ENCODE assay signal across 8 cellular contexts in genomic region chr1:8712413-8713229, GRCh38.
DNase-seq lines count a peak whose midpoint lies in the region; ATAC-seq and TF ChIP-seq lines count a peak whose summit lies in the region.

No MANE protein-coding gene starts in this region.

- H3K4me3 ChIP-seq in NB4 (ENCODE audit: low read depth, low read length): peak overlapping the region; percentile 29
- no peak overlapping the region for H3K4me3 ChIP-seq in SJSA1
- no peak overlapping the region for H3K4me3 ChIP-seq in endodermal cell (ENCODE audit: low read length)

- TF ChIP-seq CTCF in NB4 (IDR thresholded peaks at IDR 0.05; ENCODE audit: low read depth, low read length): no peak
- TF ChIP-seq CTCF in endodermal cell (conservative IDR thresholded peaks at IDR 0.05): no peak

- no peak for TF ChIP-seq POLR2A in NB4 (IDR thresholded peaks at IDR 0.05; ENCODE audit: extremely low read depth, insufficient read length)

- H3K36me3 ChIP-seq in SJSA1 (no peaks in the 10 kb centered on the region), endodermal cell (ENCODE audit: control insufficient read depth, insufficient read depth, low read length) (no peaks in the 10 kb centered on the region)

- peaks cover 41% of the 10 kb centered on the region for H3K4me1 ChIP-seq in SJSA1 (replicated peaks)
- peaks cover 11% of the 10 kb centered on the region for H3K4me1 ChIP-seq in endodermal cell (ENCODE audit: control insufficient read depth, insufficient read depth, low read length)

- peaks cover 11% of the 10 kb centered on the region for H3K36me3 Mint-ChIP-seq in endodermal cell (ENCODE audit: low read depth)
- H3K36me3 Mint-ChIP-seq in naive B cell: peaks cover 9 to 15% of the 10 kb centered on the region in 2 donors

- H3K27me3 ChIP-seq in SJSA1 (replicated peaks): no peaks in the 10 kb centered on the region
- no peaks in the 10 kb centered on the region for H3K27me3 ChIP-seq in endodermal cell (ENCODE audit: control insufficient read depth, insufficient read depth, low read length, poor library complexity, severe bottlenecking)

- no peaks in the 10 kb centered on the region for H3K9me3 ChIP-seq in SJSA1 (replicated peaks)
- H3K9me3 ChIP-seq in endodermal cell (ENCODE audit: control insufficient read depth, low read length): no peaks in the 10 kb centered on the region

- H3K27ac ChIP-seq in SJSA1: peak overlapping the region; percentile 71
- H3K27ac ChIP-seq in endodermal cell (ENCODE audit: low read depth, low read length): peak overlapping the region; percentile 83

- no peaks in the 10 kb centered on the region for H3K9me3 Mint-ChIP-seq in endodermal cell
- H3K9me3 Mint-ChIP-seq in naive B cell: peaks cover 0 to 5% (median 2%) of the 10 kb centered on the region in 7 donors

- WGBS in endodermal cell (ENCODE audit: insufficient coverage in 1 of 2, insufficient read length in 1 of 2), 2 experiments: 6 to 23% methylated on average over 2 to 5 of the region's 5 CpGs

- no peak overlapping the region for H3K4me3 Mint-ChIP-seq in endodermal cell
- H3K4me3 Mint-ChIP-seq in naive B cell: peak overlapping the region; percentile 57 to 86 (median 76)

- ATAC-seq in naive B cell (ENCODE audit: low read depth in 2 of 2) (peak; percentile 93 to 96), GM18502 (IDR thresholded peaks at IDR 0.05; ENCODE audit: poor library complexity, unreplicated experiment) (no peak), GM21825 (IDR thresholded peaks at IDR 0.05; ENCODE audit: unreplicated experiment) (no peak)

- H3K27ac Mint-ChIP-seq in endodermal cell (peak overlapping the region; percentile 50), naive B cell (peak overlapping the region; percentile 88 to 95 (median 92))

- peaks cover 30% of the 10 kb centered on the region for H3K4me1 Mint-ChIP-seq in endodermal cell
- peaks cover 34 to 58% (median 36%) of the 10 kb centered on the region in 3 donors for H3K4me1 Mint-ChIP-seq in naive B cell

- H3K27me3 Mint-ChIP-seq in endodermal cell (ENCODE audit: insufficient read depth) (no peaks in the 10 kb centered on the region), naive B cell (no peaks in the 10 kb centered on the region)

- peak; percentile 82 for DNase-seq in ELR (ENCODE audit: low read depth)
- DNase-seq in NB4 (ENCODE audit: low read depth): peak; percentile 86
- peak; percentile 60 to 95 for DNase-seq in SJSA1 (ENCODE audit: low read depth in 1 of 2, low spot score in 2 of 2)
- no peak for DNase-seq in endodermal cell
- peak; percentile 53 for DNase-seq in naive B cell
- no peak for DNase-seq in occipital lobe (lab: John Stamatoyannopoulos, UW)

- peak overlapping the region; percentile 22 for H3K9ac ChIP-seq in endodermal cell (ENCODE audit: extremely low read depth, low read length, poor library complexity, severe bottlenecking)

Comparison
In these comparisons a context has a peak if more than half of its experiments do, and no peak if none do; other contexts are left out.
1. DNase-seq: peak in ELR (single experiment), NB4 (single experiment), SJSA1 (2 of 2) and naive B cell (single experiment); none in endodermal cell (single experiment) and occipital lobe (single experiment).
2. ATAC-seq: peak in naive B cell (2 of 2); none in GM18502 (single experiment) and GM21825 (single experiment).